ENCODE assay signal across 15 cellular contexts in genomic region chr7:121012919-121013318, GRCh38. TPM values are rescaled to one million over a fixed set of nuclear protein-coding genes. Genes with fewer than 3 reads are reported as not detected.
"Had no signal": no experiment of that assay in that cellular context is flagged by ENCODE, and none has a peak within 500 bp of the region (broad histone marks: within the 10 kb centered on the region; RNA-seq: fewer than 3 reads in every experiment).

No MANE protein-coding gene starts in this region.

- ATAC-seq: activated naive CD4-positive, alpha-beta T cell treated with anti-CD3 and anti-CD28 coated beads, Interleukin-2, amount 50 U/mL, for 72 hours; gastroesophageal sphincter; lower lobe of right lung had no signal

- H3K9ac ChIP-seq: parathyroid adenoma had no signal

- H3K9me3 ChIP-seq: adrenal gland, gastroesophageal sphincter, lower lobe of right lung, suprapubic skin, transverse colon, vagina had no signal

- H3K4me3 ChIP-seq: adrenal gland, gastroesophageal sphincter, lower lobe of right lung, suprapubic skin, transverse colon, vagina had no signal

- H3K36me3 ChIP-seq: adrenal gland, gastroesophageal sphincter, lower lobe of right lung, suprapubic skin, transverse colon, vagina had no signal

- H3K27ac ChIP-seq: gastroesophageal sphincter, lower lobe of right lung, parathyroid adenoma, suprapubic skin, transverse colon, vagina had no signal

- H3K4me1 ChIP-seq: parathyroid adenoma, suprapubic skin had no signal

- DNase-seq: activated B cell treated with CpG ODN at 0.5 μM for 24 hours; activated CD4-positive, alpha-beta memory T cell treated with anti-CD3 and anti-CD28 coated beads for 36 hours; activated CD4-positive, alpha-beta T cell treated with anti-CD3 and anti-CD28 coated beads for 4 hours; activated gamma-delta T cell treated with Interleukin-2 at 50 U/mL for 16 hours; activated T-cell treated with anti-CD3 and anti-CD28 coated beads for 4 hours; adrenal gland; effector CD4-positive, alpha-beta T cell; lower lobe of right lung; transverse colon had no signal

- H3K27me3 ChIP-seq: adrenal gland, gastroesophageal sphincter, suprapubic skin, transverse colon, vagina had no signal

RNA-seq across cellular contexts. Expression of gene CPED1, which starts 24.4 kb away (rescaled TPM):
- total RNA-seq: activated CD4-positive, alpha-beta memory T cell treated with anti-CD3 and anti-CD28 coated beads for 36 hours; activated naive CD4-positive, alpha-beta T cell treated with anti-CD3 and anti-CD28 coated beads, Interleukin-2, amount 50 U/mL, for 72 hours; activated T-helper 1 cell treated with anti-CD3 and anti-CD28 coated beads, Interleukin-12 subunit alpha, Interleukin-12 subunit beta, Interleukin-2, Interleukin-4 antibody, amounts not matched to agents 30 ng/mL and 10 ng/mL and 1 ng/mL, durations not matched to agents 14 hours and 24 hours and 36 hours had no signal
